Comparison of ENCODE assay signal across 11 cellular contexts in genomic region chr17:78723957-78724356, GRCh38. TPM values are rescaled to one million over a fixed set of nuclear protein-coding genes. Genes with fewer than 3 reads are reported as not detected.
A peak's percentile ranks its signal among the peaks of the same experiment; 100 is the strongest.
DNase-seq lines count a peak whose midpoint lies in the region; ATAC-seq, FAIRE-seq and TF ChIP-seq lines count a peak whose summit lies in the region.
"Had no signal": no experiment of that assay in that cellular context is flagged by ENCODE, and none has a peak within 500 bp of the region (broad histone marks: within the 10 kb centered on the region; RNA-seq: fewer than 3 reads in every experiment).

No MANE protein-coding gene starts in this region.

- ATAC-seq in GM21576 (IDR thresholded peaks at IDR 0.05; ENCODE audit: unreplicated experiment) (no peak), HG03139 (IDR thresholded peaks at IDR 0.05; ENCODE audit: unreplicated experiment) (no peak)

- H2BK5ac ChIP-seq in trophoblast cell (ENCODE audit: low read depth, low read length, poor library complexity), result no peak overlapping the region

- no peak overlapping the region for H3K14ac ChIP-seq in trophoblast cell (ENCODE audit: low read length)

- peak overlapping the region; percentile 84 to 97 (median 94) for H3K27ac Mint-ChIP-seq in IgD-negative memory B cell

- no peaks in the 10 kb centered on the region for H3K9me2 ChIP-seq in DOHH2 (replicated peaks; ENCODE audit: control insufficient read depth, low read length)

- no peaks in the 10 kb centered on the region for H3K9me3 ChIP-seq in DOHH2 (ENCODE audit: control insufficient read depth, insufficient read depth, low read length)
- H3K9me3 ChIP-seq in effector memory CD4-positive, alpha-beta T cell (ENCODE audit: control insufficient read depth, low read length), result no peaks in the 10 kb centered on the region
- H3K9me3 ChIP-seq in trophoblast cell (ENCODE audit: insufficient read depth, low read depth, low read length), result no peaks in the 10 kb centered on the region

- peaks cover 5% of the 10 kb centered on the region for H3K36me3 Mint-ChIP-seq in IgD-negative memory B cell

- TF ChIP-seq CTCF in DOHH2 (IDR thresholded peaks at IDR 0.05; ENCODE audit: low read depth, low read length, poor library complexity, severe bottlenecking), result no peak

- H3K79me2 ChIP-seq in DOHH2 (ENCODE audit: control insufficient read depth, low read length), result peaks cover 100% of the 10 kb centered on the region
- H3K79me2 ChIP-seq in trophoblast cell (ENCODE audit: control insufficient read depth, insufficient read depth, low read length, poor library complexity), result no peaks in the 10 kb centered on the region

- no peaks in the 10 kb centered on the region for H3K27me3 Mint-ChIP-seq in IgD-negative memory B cell

- no peak overlapping the region for H4K12ac ChIP-seq in trophoblast cell (ENCODE audit: low read depth, low read length)

- no peak overlapping the region for H3K27ac ChIP-seq in DOHH2 (ENCODE audit: low read depth, low read length)
- peak overlapping the region; percentile 59 for H3K27ac ChIP-seq in effector memory CD4-positive, alpha-beta T cell (ENCODE audit: insufficient read depth, low read length, poor library complexity, severe bottlenecking)
- H3K27ac ChIP-seq in trophoblast cell (ENCODE audit: low read depth, low read length), result no peak overlapping the region
- H3K27ac ChIP-seq: epithelial cell of prostate, WERI-Rb-1 had no signal

- peak overlapping the region; percentile 19 for H3K23ac ChIP-seq in trophoblast cell (ENCODE audit: low read length)

- no peak overlapping the region for H4K91ac ChIP-seq in trophoblast cell (ENCODE audit: low read depth, low read length)

- H3K18ac ChIP-seq in trophoblast cell (ENCODE audit: low read length), result no peak overlapping the region

- FAIRE-seq in HTR-8/SVneo (lab: Jason Lieb, UNC), result no peak
- FAIRE-seq: islet of Langerhans had no signal

- H3K27me3 ChIP-seq in DOHH2 (ENCODE audit: control insufficient read depth, low read length) (no peaks in the 10 kb centered on the region), trophoblast cell (ENCODE audit: insufficient read depth, low read length) (no peaks in the 10 kb centered on the region)
- H3K27me3 ChIP-seq in effector memory CD4-positive, alpha-beta T cell (replicated peaks; ENCODE audit: control insufficient read depth, insufficient read depth, low read length, poor library complexity, severe bottlenecking), result no peaks in the 10 kb centered on the region

- H2AK5ac ChIP-seq in trophoblast cell (ENCODE audit: low read length), result no peak overlapping the region

- H3K9ac ChIP-seq in trophoblast cell (ENCODE audit: low read length), result no peak overlapping the region

- peak overlapping the region; percentile 67 for H3K4me2 ChIP-seq in DOHH2 (ENCODE audit: low read length)
- H3K4me2 ChIP-seq in trophoblast cell (ENCODE audit: low read length), result no peak overlapping the region

- H3F3A ChIP-seq in DOHH2 (ENCODE audit: control insufficient read depth, insufficient read depth), result peaks cover 14% of the 10 kb centered on the region

- no peak overlapping the region for H2AFZ ChIP-seq in trophoblast cell (ENCODE audit: insufficient read depth, low read length, poor library complexity)

- H2BK12ac ChIP-seq in trophoblast cell (ENCODE audit: low read length), result no peak overlapping the region

- no peak for DNase-seq in effector memory CD4-positive, alpha-beta T cell
- DNase-seq in trophoblast cell, result no peak
- no peak for DNase-seq in HTR-8/SVneo (ENCODE audit: insufficient read length, low spot score)
- DNase-seq: OCI-M1 had no signal

- H3K79me1 ChIP-seq in trophoblast cell (ENCODE audit: low read length), result no peaks in the 10 kb centered on the region

- H2BK120ac ChIP-seq in trophoblast cell (ENCODE audit: insufficient read depth, low read length, poor library complexity), result no peak overlapping the region

- no peaks in the 10 kb centered on the region for H3K9me3 Mint-ChIP-seq in IgD-negative memory B cell

- H3K4ac ChIP-seq in trophoblast cell (ENCODE audit: low read depth, low read length), result no peak overlapping the region

- peaks cover 100% of the 10 kb centered on the region for H3K4me1 ChIP-seq in DOHH2 (ENCODE audit: control insufficient read depth, low read length)
- H3K4me1 ChIP-seq in effector memory CD4-positive, alpha-beta T cell (ENCODE audit: control insufficient read depth, insufficient read depth, low read length, poor library complexity, severe bottlenecking), result peaks cover 94% of the 10 kb centered on the region
- H3K4me1 ChIP-seq in trophoblast cell (ENCODE audit: control insufficient read depth in 1 of 2, insufficient read depth in 2 of 2, low read length in 2 of 2), result peaks cover 7 to 16% of the 10 kb centered on the region in 2 experiments

- H3K36me3 ChIP-seq in DOHH2 (ENCODE audit: control insufficient read depth, low read length) (peaks cover 29% of the 10 kb centered on the region), trophoblast cell (ENCODE audit: control insufficient read depth in 1 of 2, insufficient read depth in 2 of 2, low read length in 2 of 2) (no peaks in the 10 kb centered on the region)
- no peaks in the 10 kb centered on the region for H3K36me3 ChIP-seq in effector memory CD4-positive, alpha-beta T cell (ENCODE audit: control insufficient read depth, insufficient read depth, low read length)

- H4K8ac ChIP-seq in trophoblast cell (ENCODE audit: low read depth, low read length), result no peak overlapping the region

- H3K4me1 Mint-ChIP-seq in IgD-negative memory B cell, result peaks cover 70 to 80% (median 76%) of the 10 kb centered on the region in 3 donors

- H4K20me1 ChIP-seq in DOHH2 (ENCODE audit: control insufficient read depth, insufficient read depth, low read depth, low read length), result peaks cover 49% of the 10 kb centered on the region

- WGBS in trophoblast cell (ENCODE audit: extremely low coverage, insufficient coverage, insufficient read length), result no CpG with 5 or more reads among the region's 8 CpGs

- H3K4me3 ChIP-seq in DOHH2 (ENCODE audit: low read length) (peak overlapping the region; percentile 44), trophoblast cell (ENCODE audit: low read depth, low read length) (no peak overlapping the region)
- peak overlapping the region; percentile 9 for H3K4me3 ChIP-seq in effector memory CD4-positive, alpha-beta T cell (ENCODE audit: insufficient read depth, low read depth, low read length, poor library complexity, severe bottlenecking)

- H3K4me3 Mint-ChIP-seq in IgD-negative memory B cell, result peak overlapping the region in 3 of 4 donors; percentile 16 to 90 (median 82)

RNA-seq across cellular contexts. Expression of gene CYTH1, which starts 58.1 kb away (rescaled TPM):
- polyA plus RNA-seq in IgD-negative memory B cell, result 210 TPM
- 16.7 and 17.1 TPM in 2 replicates for polyA plus RNA-seq in trophoblast cell (2013)
